In the genomic region with DNA sequence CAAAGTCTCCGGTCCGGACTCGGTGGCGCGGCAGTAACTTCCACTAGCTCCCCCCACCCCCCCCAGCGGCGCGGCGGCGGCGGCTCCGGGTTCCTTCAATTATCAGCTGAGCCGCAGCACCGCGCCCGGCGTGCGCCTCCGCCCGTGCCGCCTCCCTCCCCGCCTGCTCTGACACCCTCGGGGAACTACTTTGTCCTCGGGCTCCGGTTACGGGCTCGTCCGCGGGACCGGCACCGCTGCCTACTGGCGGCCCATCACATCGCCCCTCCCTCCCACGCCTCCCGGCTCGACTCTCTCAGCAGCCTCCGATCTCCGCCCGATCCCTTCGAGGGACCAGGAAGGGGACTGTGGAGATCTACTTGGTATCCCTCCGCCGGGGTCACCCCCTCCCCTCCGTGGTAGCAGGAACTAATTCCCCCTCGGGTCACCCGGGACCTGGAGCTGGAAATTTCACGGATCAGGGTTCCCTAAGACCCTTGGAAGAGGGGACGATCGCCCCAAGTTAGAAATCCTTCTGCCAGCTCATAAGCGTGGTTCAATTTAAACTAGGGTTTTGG, we compare ENCODE assay signal across 8 cellular contexts. TPM values are rescaled to one million over a fixed set of nuclear protein-coding genes. Genes with fewer than 3 reads are reported as not detected.
DNase-seq lines count a peak whose midpoint lies in the region; ATAC-seq and TF ChIP-seq lines count a peak whose summit lies in the region.

Gene TRIP12, minus strand, starts transcription at position 118 of the 557 bp plus-strand sequence. CDS start 41,930 bp downstream, outside the sequence.

- peak within 1 kb of the TSS; percentile 87 for H3K27ac Mint-ChIP-seq in Calu3 (ENCODE audit: unreplicated experiment)

- H2AFZ ChIP-seq in OCI-LY3 (ENCODE audit: low read depth, low read length), result peak within 1 kb of the TSS; percentile 94

- no peaks in the 10 kb centered on the region for H3K27me3 ChIP-seq in HUES6 (ENCODE audit: control insufficient read depth, insufficient read depth, low read length)
- no peaks in the 10 kb centered on the region for H3K27me3 ChIP-seq in OCI-LY3 (ENCODE audit: low read depth, low read length)
- no peaks in the 10 kb centered on the region for H3K27me3 ChIP-seq in mononuclear cell (ENCODE audit: insufficient read depth, low read length)

- CTCF ChIA-PET in Calu3 (lab: Charles Lee), result interaction anchor here (0.9 to 1.1 kb wide), 2 partner anchors 52 to 121 kb away, joined by 3 to 16 read pairs; no protein-coding TSS in a partner anchor

- peak within 1 kb of the TSS; percentile 94 for H3K4me2 ChIP-seq in OCI-LY3 (ENCODE audit: low read length)

- H3K9ac ChIP-seq in HUES6 (ENCODE audit: low read length) (peak within 1 kb of the TSS; percentile 85), OCI-LY3 (ENCODE audit: low read length) (peak within 1 kb of the TSS; percentile 98)

- peak within 1 kb of the TSS; percentile 95 for H3K4me3 Mint-ChIP-seq in Calu3 (ENCODE audit: low read depth, unreplicated experiment)

- peaks cover 20% of the 10 kb centered on the region for H4K20me1 ChIP-seq in OCI-LY3 (ENCODE audit: insufficient read depth, low read length)

- H3K79me2 ChIP-seq in OCI-LY3 (ENCODE audit: low read length), result peaks cover 43% of the 10 kb centered on the region

- no TSS peak for BruUV-seq in Calu3 (replicated peaks; lab: Mats Ljungman, UMichigan)

- no peaks in the 10 kb centered on the region for H3K27me3 Mint-ChIP-seq in Calu3 (ENCODE audit: unreplicated experiment)

- H3K9me3 ChIP-seq in HUES6 (ENCODE audit: control insufficient read depth, insufficient read depth, low read depth, low read length), result no peaks in the 10 kb centered on the region
- H3K9me3 ChIP-seq in OCI-LY3 (ENCODE audit: insufficient read depth, low read length), result no peaks in the 10 kb centered on the region
- H3K9me3 ChIP-seq in mononuclear cell (ENCODE audit: low read depth, low read length), result no peaks in the 10 kb centered on the region

- H3K4me3 ChIP-seq in HUES6 (ENCODE audit: low read depth, low read length) (peak within 1 kb of the TSS; percentile 96), OCI-LY3 (ENCODE audit: low read length) (peak within 1 kb of the TSS; percentile 98), mononuclear cell (ENCODE audit: low read length) (peak within 1 kb of the TSS; percentile 98)

- ATAC-seq in GM21423 (IDR thresholded peaks at IDR 0.05; ENCODE audit: unreplicated experiment), result peak; percentile 69

- intact Hi-C loops in Calu3 (cut with micrococcal nuclease; ENCODE audit: unreplicated experiment), result no loop called here

- H3K27ac ChIP-seq in HUES6 (ENCODE audit: low read depth, low read length) (peak within 1 kb of the TSS; percentile 94), OCI-LY3 (ENCODE audit: low read length) (peak within 1 kb of the TSS; percentile 88)

- H3K4me1 Mint-ChIP-seq in Calu3 (ENCODE audit: low read depth, unreplicated experiment), result peaks cover 18% of the 10 kb centered on the region

- peaks cover 5% of the 10 kb centered on the region; the same call in 1 of the 2 replicates for H3K4me1 ChIP-seq in HUES6 (ENCODE audit: control insufficient read depth, insufficient read depth, low read length)
- peaks cover 9% of the 10 kb centered on the region; the same call in 1 of the 2 replicates for H3K4me1 ChIP-seq in OCI-LY3 (ENCODE audit: low read length)
- H3K4me1 ChIP-seq in mononuclear cell (ENCODE audit: insufficient read depth, low read length), result peaks cover 39% of the 10 kb centered on the region

- H3K36me3 ChIP-seq in HUES6 (ENCODE audit: control insufficient read depth, insufficient read depth, low read length) (peaks cover 12% of the 10 kb centered on the region), OCI-LY3 (replicated peaks; ENCODE audit: low read depth, low read length) (peaks cover 8% of the 10 kb centered on the region)

- no peaks in the 10 kb centered on the region for H3K9me3 Mint-ChIP-seq in Calu3 (ENCODE audit: low read depth, unreplicated experiment)

- DNase-seq in Calu3 (peak; percentile 96), activated T-cell treated with anti-CD3 and anti-CD28 coated beads for 1 hour (ENCODE audit: low read depth) (peak; percentile 80), epidermal melanocyte (ENCODE audit: insufficient read length, low spot score) (peak; percentile 90)
- peak; percentile 71 to 74 for DNase-seq in stimulated activated CD8-positive, alpha-beta memory T cell treated with anti-CD3 and anti-CD28 coated beads, Interleukin-4, amount 100 ng/mL, for 1 hour (ENCODE audit: low read depth in 2 of 2, low spot score in 1 of 2)

- TF ChIP-seq CTCF in Calu3 (IDR thresholded peaks at IDR 0.05; ENCODE audit: unreplicated experiment) (no peak), OCI-LY3 (IDR thresholded peaks at IDR 0.05; ENCODE audit: low read depth, low read length) (no peak)

- H3K36me3 Mint-ChIP-seq in Calu3 (ENCODE audit: insufficient read depth, unreplicated experiment), result peaks cover 50% of the 10 kb centered on the region

RNA-seq across cellular contexts. Expression of gene TRIP12, which starts in this region (rescaled TPM):
- 247 and 252 TPM in 2 replicates for total RNA-seq in Calu3 (2022)
- total RNA-seq in mononuclear cell, result 224 TPM

Comparison
In these comparisons a context has a peak if more than half of its experiments do, and no peak if none do; other contexts are left out.
1. Peak in every context shown above with its lines: DNase-seq, ATAC-seq, H3K4me3 ChIP-seq and H3K27ac ChIP-seq.